ENCODE assay signal across 19 cellular contexts in the genomic region with DNA sequence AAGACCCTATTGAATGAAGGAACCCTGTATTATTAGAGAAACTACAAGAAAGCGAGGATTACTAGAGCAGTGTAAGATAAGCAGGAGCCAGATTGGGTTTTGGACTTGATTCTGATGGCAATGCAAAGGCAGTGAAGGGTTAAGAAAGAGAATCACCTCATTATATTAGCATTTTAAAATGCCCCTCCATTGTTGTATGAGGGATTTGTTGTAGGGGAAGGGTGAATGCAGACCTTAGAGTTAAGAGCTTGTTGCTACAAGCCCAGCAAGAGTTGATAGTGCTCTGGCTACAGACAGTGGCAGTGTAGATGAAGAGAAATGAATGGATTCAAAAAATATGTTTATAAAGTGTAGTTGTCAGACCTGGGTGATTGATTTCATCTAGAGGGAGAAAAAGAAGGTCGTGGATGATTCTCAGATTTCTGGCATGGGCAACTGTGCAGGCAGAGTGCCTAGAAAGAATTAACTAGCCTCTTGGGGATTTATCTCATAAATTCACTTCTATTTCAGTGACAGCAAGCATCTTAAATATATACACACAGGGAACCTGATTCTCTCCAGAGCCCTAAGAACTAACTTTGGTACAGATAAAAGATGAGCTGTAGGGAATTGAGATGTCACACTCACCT.
DNase-seq lines count a peak whose midpoint lies in the region; ATAC-seq and TF ChIP-seq lines count a peak whose summit lies in the region.
"Had no signal": no experiment of that assay in that cellular context is flagged by ENCODE, and none has a peak within 500 bp of the region (broad histone marks: within the 10 kb centered on the region; RNA-seq: fewer than 3 reads in every experiment).

No MANE protein-coding gene starts in this region.

- H3K4me1 Mint-ChIP-seq in effector memory CD8-positive, alpha-beta T cell (ENCODE audit: low read depth in 2 of 2): no peaks in the 10 kb centered on the region

- H3K9me3 Mint-ChIP-seq in effector memory CD8-positive, alpha-beta T cell: no peaks in the 10 kb centered on the region
- H3K9me3 Mint-ChIP-seq: CD4-positive, alpha-beta T cell; mesothelial cell of epicardium had no signal

- peak; percentile 27 for DNase-seq in NCI-H2107 treated with DMSO at 0.1 percent for 48 hours (lab: John Stamatoyannopoulos, UW; ENCODE audit: unreplicated experiment)
- DNase-seq in NCI-H2107 (lab: John Stamatoyannopoulos, UW): no peak
- DNase-seq in NCI-H2171 treated with DMSO at 0.1 percent for 48 hours (lab: John Stamatoyannopoulos, UW): peak; percentile 89
- peak; percentile 26 for DNase-seq in stromal cell of bone marrow (ENCODE audit: low read depth)
- DNase-seq in T-helper 1 cell: no peak
- no peak for DNase-seq in effector memory CD8-positive, alpha-beta T cell
- no peak for DNase-seq in thyroid gland
- DNase-seq: activated effector memory CD4-positive, alpha-beta T cell treated with Interleukin-2 at 50 U/mL for 16 hours; CD4-positive, alpha-beta T cell; IMR-90; occipital lobe; upper lobe of right lung; WERI-Rb-1 had no signal

- H3K4me3 Mint-ChIP-seq in effector memory CD8-positive, alpha-beta T cell: no peak overlapping the region
- H3K4me3 Mint-ChIP-seq: CD4-positive, alpha-beta T cell; mesothelial cell of epicardium had no signal

- H3K4me1 ChIP-seq in gastroesophageal sphincter (peaks cover 9 to 39% (median 10%) of the 10 kb centered on the region in 3 donors), thyroid gland (peaks cover 15 to 18% of the 10 kb centered on the region in 2 donors)
- H3K4me1 ChIP-seq: ascending aorta, upper lobe of right lung had no signal

- no peaks in the 10 kb centered on the region for H3K36me3 Mint-ChIP-seq in effector memory CD8-positive, alpha-beta T cell (ENCODE audit: insufficient read depth)
- H3K36me3 Mint-ChIP-seq: mesothelial cell of epicardium had no signal

- ATAC-seq in gastroesophageal sphincter: peak; percentile 67
- no peak for ATAC-seq in effector memory CD8-positive, alpha-beta T cell (replicated peaks)
- ATAC-seq: A549, GM12878, Panc1, upper lobe of right lung had no signal

- WGBS in gastroesophageal sphincter (ENCODE audit: low coverage in 1 of 2), 2 donors: 41 to 54% methylated on average over 2 of the region's 2 CpGs
- 52 to 66% methylated on average over 2 of the region's 2 CpGs for WGBS in thyroid gland, 2 donors

- no peak for TF ChIP-seq EP300 in gastroesophageal sphincter (IDR thresholded peaks at IDR 0.05)

- TF ChIP-seq POLR2A in gastroesophageal sphincter (IDR thresholded peaks at IDR 0.05) (no peak), thyroid gland (IDR thresholded peaks at IDR 0.05) (no peak)

- intact Hi-C loops in thyroid gland (cut with DNase I): no loop called here

- H3K27ac Mint-ChIP-seq in effector memory CD8-positive, alpha-beta T cell: no peak overlapping the region
- H3K27ac Mint-ChIP-seq: CD4-positive, alpha-beta T cell; mesothelial cell of epicardium had no signal

- TF ChIP-seq CTCF in gastroesophageal sphincter (IDR thresholded peaks at IDR 0.05): no peak
- no peak for TF ChIP-seq CTCF in thyroid gland (IDR thresholded peaks at IDR 0.05)

- H3K27ac ChIP-seq in gastroesophageal sphincter (peak overlapping the region in 3 of 4 donors; percentile 16 to 45 (median 34)), thyroid gland (no peak overlapping the region)
- H3K27ac ChIP-seq: ascending aorta, upper lobe of right lung, WERI-Rb-1 had no signal

- H3K36me3 ChIP-seq in gastroesophageal sphincter (no peaks in the 10 kb centered on the region), thyroid gland (no peaks in the 10 kb centered on the region)
- H3K36me3 ChIP-seq: ascending aorta, upper lobe of right lung, WERI-Rb-1 had no signal

- H3K27me3 Mint-ChIP-seq in effector memory CD8-positive, alpha-beta T cell: peaks cover 12 to 20% of the 10 kb centered on the region in 2 donors

- H3K27me3 ChIP-seq in gastroesophageal sphincter (no peaks in the 10 kb centered on the region), thyroid gland (no peaks in the 10 kb centered on the region)
- H3K27me3 ChIP-seq: ascending aorta, upper lobe of right lung had no signal

- H3K9me3 ChIP-seq in gastroesophageal sphincter: no peaks in the 10 kb centered on the region
- H3K9me3 ChIP-seq in thyroid gland: no peaks in the 10 kb centered on the region
- H3K9me3 ChIP-seq: A549, ascending aorta, upper lobe of right lung had no signal

- no peak overlapping the region for H3K4me3 ChIP-seq in gastroesophageal sphincter
- no peak overlapping the region for H3K4me3 ChIP-seq in thyroid gland (replicated peaks in 1 of 3)
- H3K4me3 ChIP-seq: A549, ascending aorta, GM12878, upper lobe of right lung had no signal

Comparison
In these comparisons a context has a peak if more than half of its experiments do, and no peak if none do; other contexts are left out.
1. DNase-seq: peak in NCI-H2107 treated with DMSO at 0.1 percent for 48 hours (single experiment), NCI-H2171 treated with DMSO at 0.1 percent for 48 hours (single experiment) and stromal cell of bone marrow (single experiment); none in NCI-H2107 (single experiment), T-helper 1 cell (0 of 5), effector memory CD8-positive, alpha-beta T cell (0 of 3) and thyroid gland (0 of 2).
2. H3K27ac ChIP-seq: peak in gastroesophageal sphincter (3 of 4); none in thyroid gland (0 of 3).